12 cellular contexts compared by ENCODE assay signal in genomic region chr1:15156807-15157380, GRCh38. TPM values are rescaled to one million over a fixed set of nuclear protein-coding genes. Genes with fewer than 3 reads are reported as not detected.
A peak's percentile ranks its signal among the peaks of the same experiment; 100 is the strongest.
DNase-seq lines count a peak whose midpoint lies in the region; ATAC-seq, FAIRE-seq and TF ChIP-seq lines count a peak whose summit lies in the region.
"Had no signal": no experiment of that assay in that cellular context is flagged by ENCODE, and none has a peak within 500 bp of the region (broad histone marks: within the 10 kb centered on the region; RNA-seq: fewer than 3 reads in every experiment).

No MANE protein-coding gene starts in this region.

- no peak for TF ChIP-seq RAD21 in A549 (conservative IDR thresholded peaks at IDR 0.05 in 1 of 2, IDR thresholded peaks at IDR 0.05 in 1 of 2)

- intact Hi-C loops in naive thymus-derived CD4-positive, alpha-beta T cell (cut with micrococcal nuclease) = loop anchor here in 1 of 2 donors (1.0 kb wide), 1 partner anchor 92 kb away; no protein-coding TSS in a partner anchor

- 64% methylated on average over 9 of the region's 9 CpGs for WGBS in A549 (ENCODE audit: missing lambda C conversion rate)

- TF ChIP-seq CTCF in A549 (IDR thresholded peaks at IDR 0.05) (no peak), WERI-Rb-1 (IDR thresholded peaks at IDR 0.05; ENCODE audit: low read depth, low read length) (no peak), GM13977 (IDR thresholded peaks at IDR 0.05; ENCODE audit: extremely low read depth, insufficient read depth, missing control alignments) (no peak)

- peaks cover 65% of the 10 kb centered on the region for H3K4me1 ChIP-seq in A549
- H3K4me1 ChIP-seq in naive thymus-derived CD4-positive, alpha-beta T cell (ENCODE audit: control insufficient read depth in 2 of 2, insufficient read depth in 2 of 2, low read length in 2 of 2) = peaks cover 4 to 8% of the 10 kb centered on the region in 2 donors

- FAIRE-seq in A549 (lab: Jason Lieb, UNC) = no peak

- POLR2A ChIA-PET in A549 (lab: Yijun Ruan, JAX) = no interaction called here
- POLR2A ChIA-PET in naive thymus-derived CD4-positive, alpha-beta T cell (lab: Charles Lee) = no interaction called here

- no peak for TF ChIP-seq EP300 in A549 (IDR thresholded peaks at IDR 0.05)

- ATAC-seq in A549 = no peak
- ATAC-seq in naive thymus-derived CD4-positive, alpha-beta T cell = no peak
- ATAC-seq in GM19452 (IDR thresholded peaks at IDR 0.05; ENCODE audit: unreplicated experiment) = no peak

- no peaks in the 10 kb centered on the region for H3K27me3 ChIP-seq in WERI-Rb-1 (ENCODE audit: insufficient read depth, low read depth, severe bottlenecking)
- peaks cover 0 to 3% of the 10 kb centered on the region in 2 donors for H3K27me3 ChIP-seq in naive thymus-derived CD4-positive, alpha-beta T cell (ENCODE audit: control insufficient read depth in 2 of 2, insufficient read depth in 2 of 2, low read length in 2 of 2)

- TF ChIP-seq POLR2A in A549 (IDR thresholded peaks at IDR 0.05; ENCODE audit: low read length) = no peak

- H3K27ac Mint-ChIP-seq in naive thymus-derived CD4-positive, alpha-beta T cell = peak overlapping the region in 3 of 9 donors; percentile 5 to 50 (median 34)
- H3K27ac Mint-ChIP-seq: nephron progenitor cell had no signal

- peaks cover 8 to 41% (median 34%) of the 10 kb centered on the region in 7 donors for H3K4me1 Mint-ChIP-seq in naive thymus-derived CD4-positive, alpha-beta T cell

- peaks cover 12% of the 10 kb centered on the region for H3K36me3 ChIP-seq in WERI-Rb-1
- no peaks in the 10 kb centered on the region for H3K36me3 ChIP-seq in naive thymus-derived CD4-positive, alpha-beta T cell (ENCODE audit: control insufficient read depth in 2 of 3, insufficient read depth in 3 of 3, low read length in 3 of 3)

- DNase-seq in A549 (ENCODE audit: low read depth in 1 of 2, low spot score in 1 of 2) (no peak), G401 (ENCODE audit: low spot score) (peak; percentile 76), WERI-Rb-1 (peak; percentile 54), GM13977 (ENCODE audit: low spot score) (no peak), NK-92 (lab: John Stamatoyannopoulos, UW; ENCODE audit: unreplicated experiment) (no peak)
- DNase-seq in naive thymus-derived CD4-positive, alpha-beta T cell = no peak
- no peak for DNase-seq in activated T-cell treated with anti-CD3 and anti-CD28 coated beads, Interleukin-2, amount 50 U/mL, for 48 hours
- DNase-seq: activated T-cell treated with anti-CD3 and anti-CD28 coated beads for 4 hours, GOT3, NCI-H1694, nephron progenitor cell had no signal

- peak overlapping the region; percentile 99 for H3K4me2 ChIP-seq in A549

- H3K9me3 ChIP-seq in A549 (no peaks in the 10 kb centered on the region), WERI-Rb-1 (ENCODE audit: severe bottlenecking) (no peaks in the 10 kb centered on the region)
- no peaks in the 10 kb centered on the region for H3K9me3 ChIP-seq in naive thymus-derived CD4-positive, alpha-beta T cell (ENCODE audit: control insufficient read depth in 2 of 3, low read length in 3 of 3)

- peaks cover 0 to 3% (median 0%) of the 10 kb centered on the region in 5 donors for H3K36me3 Mint-ChIP-seq in naive thymus-derived CD4-positive, alpha-beta T cell

- in situ Hi-C loops in G401 (cut with HindIII; ENCODE audit: low sequenced_read_pairs) = no loop called here
- in situ Hi-C loops in GM13977 (cut with MboI; ENCODE audit: low pct_unique_long_range_greater_than_20kb, low sequenced_read_pairs, unreplicated experiment) = no loop called here

- CTCF ChIA-PET in A549 (lab: Yijun Ruan, JAX) = interaction anchor here (0.6 to 8.4 kb wide), 9 partner anchors 11 to 147 kb away, joined by 3 to 133 read pairs (median 3); no protein-coding TSS in a partner anchor
- CTCF ChIA-PET in naive thymus-derived CD4-positive, alpha-beta T cell (lab: Charles Lee) = no interaction called here

- no peak overlapping the region for H3K4me3 ChIP-seq in A549
- no peak overlapping the region for H3K4me3 ChIP-seq in WERI-Rb-1 (ENCODE audit: low read depth, low read length)
- H3K4me3 ChIP-seq in naive thymus-derived CD4-positive, alpha-beta T cell (ENCODE audit: low read length) = no peak overlapping the region

- H3K27me3 Mint-ChIP-seq in naive thymus-derived CD4-positive, alpha-beta T cell = peaks cover 19 to 50% (median 22%) of the 10 kb centered on the region in 5 donors

- peak overlapping the region; percentile 79 to 99 for H3K27ac ChIP-seq in A549
- peak overlapping the region; percentile 74 for H3K27ac ChIP-seq in WERI-Rb-1
- H3K27ac ChIP-seq in naive thymus-derived CD4-positive, alpha-beta T cell (ENCODE audit: low read depth, low read length) = no peak overlapping the region

- H3K4me3 Mint-ChIP-seq in naive thymus-derived CD4-positive, alpha-beta T cell = peak overlapping the region in 8 of 10 donors; percentile 52 to 81 (median 69)
- H3K4me3 Mint-ChIP-seq: nephron progenitor cell had no signal

- H3K9me3 Mint-ChIP-seq in naive thymus-derived CD4-positive, alpha-beta T cell = no peaks in the 10 kb centered on the region
- H3K9me3 Mint-ChIP-seq: nephron progenitor cell had no signal

TF ChIP-seq in A549, 52 proteins besides CTCF, POLR2A, EP300 and RAD21:
- TF ChIP-seq, protein P1, sequence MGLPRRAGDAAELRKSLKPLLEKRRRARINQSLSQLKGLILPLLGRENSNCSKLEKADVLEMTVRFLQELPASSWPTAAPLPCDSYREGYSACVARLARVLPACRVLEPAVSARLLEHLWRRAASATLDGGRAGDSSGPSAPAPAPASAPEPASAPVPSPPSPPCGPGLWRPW (IDR thresholded peaks at IDR 0.05) = no peak
- TF ChIP-seq BHLHE40 (IDR thresholded peaks at IDR 0.05; ENCODE audit: low read depth, low read length) (no peak), JUN (IDR thresholded peaks at IDR 0.05) (no peak), CHD2 (IDR thresholded peaks at IDR 0.05; ENCODE audit: low read length, partially characterized antibody) (no peak), TFCP2L1 (CRISPR knock-in tag; IDR thresholded peaks at IDR 0.05) (no peak), HMGXB4 (CRISPR knock-in tag; IDR thresholded peaks at IDR 0.05; ENCODE audit: borderline replicate concordance) (no peak), EHF (CRISPR knock-in tag; IDR thresholded peaks at IDR 0.05) (no peak), RFX5 (IDR thresholded peaks at IDR 0.05) (no peak), NPAS2 (CRISPR knock-in tag; IDR thresholded peaks at IDR 0.05; ENCODE audit: borderline replicate concordance) (no peak), EHMT2 (IDR thresholded peaks at IDR 0.05; ENCODE audit: low read depth) (no peak), ZFP36 (IDR thresholded peaks at IDR 0.05; ENCODE audit: borderline replicate concordance, partially characterized antibody) (no peak), CBX2 (IDR thresholded peaks at IDR 0.05; ENCODE audit: borderline replicate concordance, low read depth) (no peak)
- TF ChIP-seq, protein P2, sequence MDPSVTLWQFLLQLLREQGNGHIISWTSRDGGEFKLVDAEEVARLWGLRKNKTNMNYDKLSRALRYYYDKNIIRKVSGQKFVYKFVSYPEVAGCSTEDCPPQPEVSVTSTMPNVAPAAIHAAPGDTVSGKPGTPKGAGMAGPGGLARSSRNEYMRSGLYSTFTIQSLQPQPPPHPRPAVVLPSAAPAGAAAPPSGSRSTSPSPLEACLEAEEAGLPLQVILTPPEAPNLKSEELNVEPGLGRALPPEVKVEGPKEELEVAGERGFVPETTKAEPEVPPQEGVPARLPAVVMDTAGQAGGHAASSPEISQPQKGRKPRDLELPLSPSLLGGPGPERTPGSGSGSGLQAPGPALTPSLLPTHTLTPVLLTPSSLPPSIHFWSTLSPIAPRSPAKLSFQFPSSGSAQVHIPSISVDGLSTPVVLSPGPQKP (IDR thresholded peaks at IDR 0.05; ENCODE audit: low read depth, low read length) = no peak

RNA-seq across cellular contexts. Expression of gene TMEM51, which starts 3.3 kb away (rescaled TPM):
- polyA plus RNA-seq in A549 (2011; rRNA removed) (14.3 and 20.0 TPM in 2 replicates), A549 (2017; fragmentation: RNase III; extraction: RNeasy Plus Mini Kit Qiagen cat#74134 plus additional on column Dnase treatment) (20.9 to 24.2 TPM (median 22.8 TPM) in 3 replicates)
- 21.8 and 26.3 TPM in 2 replicates for polyA plus RNA-seq in A549 (2012; cell fraction: cytosol; rRNA removed)
- polyA plus RNA-seq in A549 (2012; cell fraction: nucleus; rRNA removed) = 34.5 and 38.7 TPM in 2 replicates
- 8.4 and 9.5 TPM in 2 replicates for polyA minus RNA-seq in A549 (2011; rRNA and poly(A)+ RNA removed)
- total RNA-seq in G401 (2014; rRNA removed; shearing (Covaris generic)) = 25.0 and 25.2 TPM in 2 replicates
- under 1 TPM in 4 of 5 experiments, not detected in 1; 0.16 to 0.79 (median 0.56) TPM for total RNA-seq in naive thymus-derived CD4-positive, alpha-beta T cell
- polyA plus RNA-seq in naive thymus-derived CD4-positive, alpha-beta T cell = not detected

Comparison
In these comparisons a context has a peak if more than half of its experiments do, and no peak if none do; other contexts are left out.
1. DNase-seq: peak in G401 (single experiment) and WERI-Rb-1 (single experiment); none in A549 (0 of 2), naive thymus-derived CD4-positive, alpha-beta T cell (0 of 9), activated T-cell treated with anti-CD3 and anti-CD28 coated beads, Interleukin-2, amount 50 U/mL, for 48 hours (0 of 2), GM13977 (single experiment) and NK-92 (single experiment).
2. RNA of gene TMEM51, which starts 3.3 kb away (total RNA-seq): 25.0 to 25.2 TPM in G401; 0.16 to 0.79 TPM in naive thymus-derived CD4-positive, alpha-beta T cell; every median in the first group is over 10 times any median in the second.